ENCODE assay signal across 21 cellular contexts in the genomic region with DNA sequence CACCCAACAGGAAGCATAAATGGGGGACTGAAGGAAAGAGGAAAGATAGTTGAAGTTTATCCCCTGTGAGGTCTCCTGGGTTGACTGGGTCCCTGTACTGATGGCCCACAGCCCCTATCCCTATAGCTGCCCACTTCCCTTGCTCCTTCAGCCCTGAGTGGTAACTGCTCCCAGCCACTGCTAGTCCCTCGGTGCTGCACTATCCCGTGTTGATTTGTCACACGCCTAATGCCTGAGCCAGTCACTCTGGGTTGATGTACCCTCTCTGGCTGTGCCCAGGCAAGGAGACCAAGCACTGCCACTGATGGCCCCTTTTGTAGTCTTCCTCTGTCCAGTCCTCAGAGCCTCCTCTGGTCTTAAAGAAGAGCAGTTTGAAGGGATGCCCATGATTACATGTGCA. TPM values are rescaled to one million over a fixed set of nuclear protein-coding genes. Genes with fewer than 3 reads are reported as not detected.
A peak's percentile ranks its signal among the peaks of the same experiment; 100 is the strongest.
DNase-seq lines count a peak whose midpoint lies in the region; ATAC-seq and TF ChIP-seq lines count a peak whose summit lies in the region.
"Had no signal": no experiment of that assay in that cellular context is flagged by ENCODE, and none has a peak within 500 bp of the region (broad histone marks: within the 10 kb centered on the region; RNA-seq: fewer than 3 reads in every experiment).

No MANE protein-coding gene starts in this region.

- TF ChIP-seq CTCF in C4-2B (conservative IDR thresholded peaks at IDR 0.05) (no peak), VCaP (conservative IDR thresholded peaks at IDR 0.05) (no peak)

- H3K9me3 Mint-ChIP-seq in stimulated activated memory B cell treated with anti-CD40 and anti-IgM and Interleukin-4, amounts not matched to agents 10 μg/mL and 1 μg/mL and 100 μg/mL, for 72 hours, result no peaks in the 10 kb centered on the region
- H3K9me3 Mint-ChIP-seq in T-helper 2 cell treated with Interferon-gamma antibody and Interleukin-4, amounts not matched to agents 5 μg/mL and 100 μg/mL, for 36 hours, result no peaks in the 10 kb centered on the region
- H3K9me3 Mint-ChIP-seq: CD8-positive, alpha-beta memory T cell had no signal

- H3K56ac ChIP-seq in mesendoderm (ENCODE audit: low read length), result no peak overlapping the region

- H3K27ac ChIP-seq in C4-2B, result peak overlapping the region; percentile 6; the same call in 1 of the 2 replicates
- H3K27ac ChIP-seq in VCaP, result peak overlapping the region; percentile 55
- H3K27ac ChIP-seq in mesendoderm (ENCODE audit: low read depth, low read length), result no peak overlapping the region
- H3K27ac ChIP-seq: A549, KMS-11 had no signal

- H3K4me1 ChIP-seq in mesendoderm (ENCODE audit: control insufficient read depth, low read depth, low read length), result no peaks in the 10 kb centered on the region

- H3K27me3 Mint-ChIP-seq in stimulated activated memory B cell treated with anti-CD40 and anti-IgM and Interleukin-4, amounts not matched to agents 10 μg/mL and 1 μg/mL and 100 μg/mL, for 72 hours, result no peaks in the 10 kb centered on the region
- no peaks in the 10 kb centered on the region for H3K27me3 Mint-ChIP-seq in T-helper 2 cell treated with Interferon-gamma antibody and Interleukin-4, amounts not matched to agents 5 μg/mL and 100 μg/mL, for 36 hours (ENCODE audit: low read depth)

- WGBS in mesendoderm (ENCODE audit: extremely low coverage, insufficient coverage, low lambda C conversion rate), result no CpG with 5 or more reads among the region's 3 CpGs

- DNase-seq in mesendoderm, result no peak
- DNase-seq in T-helper 2 cell treated with Interferon-gamma antibody and Interleukin-4, amounts not matched to agents 5 μg/mL and 100 μg/mL, for 36 hours (ENCODE audit: low spot score), result no peak
- DNase-seq: Calu3; CD8-positive, alpha-beta memory T cell; DMS153; NCI-H1105; NCI-H146; NCI-H2029; NCI-H2227 treated with DMSO at 0.1 percent for 48 hours; NCI-H510A; NCI-H748 treated with DMSO at 0.1 percent for 48 hours; NK-92 treated with Interleukin-12 subunit alpha and Interleukin-12 subunit beta, amount 100 ng/mL, for 24 hours; SIG-M5 had no signal

- H3K27me3 ChIP-seq in mesendoderm (ENCODE audit: insufficient read depth, low read length, poor library complexity), result no peaks in the 10 kb centered on the region

- H3K4me1 Mint-ChIP-seq in stimulated activated memory B cell treated with anti-CD40 and anti-IgM and Interleukin-4, amounts not matched to agents 10 μg/mL and 1 μg/mL and 100 μg/mL, for 72 hours, result peaks cover 91% of the 10 kb centered on the region
- peaks cover 15% of the 10 kb centered on the region for H3K4me1 Mint-ChIP-seq in T-helper 2 cell treated with Interferon-gamma antibody and Interleukin-4, amounts not matched to agents 5 μg/mL and 100 μg/mL, for 36 hours (ENCODE audit: low read depth)

- H3K4ac ChIP-seq in mesendoderm (ENCODE audit: low read depth, low read length), result no peak overlapping the region

- no peak overlapping the region for H3K9ac ChIP-seq in mesendoderm (ENCODE audit: low read length)
- H3K9ac ChIP-seq: KMS-11 had no signal

- H3K79me2 ChIP-seq in mesendoderm (ENCODE audit: control insufficient read depth, insufficient read depth, low read length), result no peaks in the 10 kb centered on the region

- H3K23ac ChIP-seq in mesendoderm (ENCODE audit: low read length), result peak overlapping the region; percentile 45

- H2BK15ac ChIP-seq in mesendoderm (replicated peaks; ENCODE audit: low read depth), result no peak overlapping the region

- no peaks in the 10 kb centered on the region for H3K36me3 Mint-ChIP-seq in stimulated activated memory B cell treated with anti-CD40 and anti-IgM and Interleukin-4, amounts not matched to agents 10 μg/mL and 1 μg/mL and 100 μg/mL, for 72 hours
- H3K36me3 Mint-ChIP-seq in T-helper 2 cell treated with Interferon-gamma antibody and Interleukin-4, amounts not matched to agents 5 μg/mL and 100 μg/mL, for 36 hours (ENCODE audit: low read depth), result no peaks in the 10 kb centered on the region

- no peak overlapping the region for H2BK5ac ChIP-seq in mesendoderm (ENCODE audit: low read length)

- no peak overlapping the region for H3K4me3 Mint-ChIP-seq in stimulated activated memory B cell treated with anti-CD40 and anti-IgM and Interleukin-4, amounts not matched to agents 10 μg/mL and 1 μg/mL and 100 μg/mL, for 72 hours
- H3K4me3 Mint-ChIP-seq in T-helper 2 cell treated with Interferon-gamma antibody and Interleukin-4, amounts not matched to agents 5 μg/mL and 100 μg/mL, for 36 hours, result no peak overlapping the region

- H4K5ac ChIP-seq in mesendoderm (ENCODE audit: low read length), result no peak overlapping the region

- H2BK120ac ChIP-seq in mesendoderm (ENCODE audit: low read depth, low read length), result no peak overlapping the region

- H3K27ac Mint-ChIP-seq in stimulated activated memory B cell treated with anti-CD40 and anti-IgM and Interleukin-4, amounts not matched to agents 10 μg/mL and 1 μg/mL and 100 μg/mL, for 72 hours, result peak overlapping the region; percentile 82
- no peak overlapping the region for H3K27ac Mint-ChIP-seq in T-helper 2 cell treated with Interferon-gamma antibody and Interleukin-4, amounts not matched to agents 5 μg/mL and 100 μg/mL, for 36 hours

- H2AK5ac ChIP-seq in mesendoderm (ENCODE audit: low read length), result no peak overlapping the region

- H3K4me3 ChIP-seq in mesendoderm (ENCODE audit: low read length), result no peak overlapping the region
- H3K4me3 ChIP-seq: A549 had no signal

- H3K18ac ChIP-seq in mesendoderm (ENCODE audit: low read length), result no peak overlapping the region

- no peak for ATAC-seq in stimulated activated memory B cell treated with anti-CD40 and anti-IgM and Interleukin-4, amounts not matched to agents 10 μg/mL and 1 μg/mL and 100 μg/mL, for 72 hours
- ATAC-seq in HG03469 (IDR thresholded peaks at IDR 0.05; ENCODE audit: unreplicated experiment) (no peak), GM18870 (IDR thresholded peaks at IDR 0.05; ENCODE audit: unreplicated experiment) (no peak)
- ATAC-seq: A549, SK-N-SH treated with all-trans-retinoic acid at 6 μM for 48 hours had no signal

- no peak overlapping the region for H3K4me2 ChIP-seq in mesendoderm (ENCODE audit: low read length)
- H3K4me2 ChIP-seq: A549, KMS-11 had no signal

- H3K79me1 ChIP-seq in mesendoderm (ENCODE audit: low read length), result no peaks in the 10 kb centered on the region

- no peak overlapping the region for H4K8ac ChIP-seq in mesendoderm (ENCODE audit: low read depth, low read length)

- H3K36me3 ChIP-seq in mesendoderm (ENCODE audit: control insufficient read depth, insufficient read depth, low read length), result no peaks in the 10 kb centered on the region

RNA-seq across cellular contexts. Expression of a gene that starts 9.6 kb away (rescaled TPM):
- 10.9 TPM for polyA plus RNA-seq in mesendoderm (2013, experiment 1 of 2)
- polyA plus RNA-seq in mesendoderm (2013, experiment 2 of 2), result 11.4 TPM

RNA-seq across cellular contexts. Expression of a gene that starts 45.9 kb away (rescaled TPM):
- polyA plus RNA-seq in mesendoderm (2013, experiment 1 of 2), result 398 TPM
- 396 TPM for polyA plus RNA-seq in mesendoderm (2013, experiment 2 of 2)
